ENCODE assay signal across 18 cellular contexts in genomic region chr3:127716334-127716733, GRCh38. TPM values are rescaled to one million over a fixed set of nuclear protein-coding genes. Genes with fewer than 3 reads are reported as not detected.
DNase-seq lines count a peak whose midpoint lies in the region; ATAC-seq and TF ChIP-seq lines count a peak whose summit lies in the region.
"Had no signal": no experiment of that assay in that cellular context is flagged by ENCODE, and none has a peak within 500 bp of the region (broad histone marks: within the 10 kb centered on the region; RNA-seq: fewer than 3 reads in every experiment).

No MANE protein-coding gene starts in this region.

- H3K4me1 ChIP-seq in GM23248 (ENCODE audit: insufficient read depth), result no peaks in the 10 kb centered on the region

- no peak overlapping the region for H3K4me3 Mint-ChIP-seq in CD14-positive monocyte
- peak overlapping the region; percentile 47 for H3K4me3 Mint-ChIP-seq in glutamatergic neuron (ENCODE audit: unreplicated experiment)
- no peak overlapping the region for H3K4me3 Mint-ChIP-seq in mesothelial cell of epicardium
- no peak overlapping the region for H3K4me3 Mint-ChIP-seq in naive thymus-derived CD8-positive, alpha-beta T cell
- H3K4me3 Mint-ChIP-seq: HFFc6 had no signal

- ATAC-seq in naive thymus-derived CD8-positive, alpha-beta T cell, result no peak
- ATAC-seq: Panc1 had no signal

- H3K4me1 Mint-ChIP-seq in CD14-positive monocyte, result peaks cover 12% of the 10 kb centered on the region
- H3K4me1 Mint-ChIP-seq in glutamatergic neuron (ENCODE audit: low read depth, unreplicated experiment), result peaks cover 63% of the 10 kb centered on the region
- peaks cover 31% of the 10 kb centered on the region for H3K4me1 Mint-ChIP-seq in mesothelial cell of epicardium
- no peaks in the 10 kb centered on the region for H3K4me1 Mint-ChIP-seq in naive thymus-derived CD8-positive, alpha-beta T cell

- peaks cover 0 to 8% of the 10 kb centered on the region in 2 donors for H3K36me3 Mint-ChIP-seq in CD14-positive monocyte
- no peaks in the 10 kb centered on the region for H3K36me3 Mint-ChIP-seq in glutamatergic neuron (ENCODE audit: unreplicated experiment)
- no peaks in the 10 kb centered on the region for H3K36me3 Mint-ChIP-seq in mesothelial cell of epicardium
- no peaks in the 10 kb centered on the region for H3K36me3 Mint-ChIP-seq in naive thymus-derived CD8-positive, alpha-beta T cell

- no peaks in the 10 kb centered on the region for H3K9me3 ChIP-seq in GM23248 (ENCODE audit: low read depth)

- TF ChIP-seq CTCF in CD14-positive monocyte (IDR thresholded peaks at IDR 0.05), result no peak
- no peak for TF ChIP-seq CTCF in glutamatergic neuron (IDR thresholded peaks at IDR 0.05; ENCODE audit: partially characterized antibody, unreplicated experiment)
- TF ChIP-seq CTCF in mesothelial cell of epicardium (IDR thresholded peaks at IDR 0.05; ENCODE audit: unreplicated experiment), result no peak

- POLR2A ChIA-PET in naive thymus-derived CD8-positive, alpha-beta T cell (lab: Charles Lee), result no interaction called here

- H3K27me3 Mint-ChIP-seq in CD14-positive monocyte (ENCODE audit: low read depth in 3 of 3) (peaks cover 0 to 2% (median 0%) of the 10 kb centered on the region in 3 donors), glutamatergic neuron (ENCODE audit: unreplicated experiment) (peaks cover 10% of the 10 kb centered on the region), mesothelial cell of epicardium (ENCODE audit: low read depth) (no peaks in the 10 kb centered on the region)
- H3K27me3 Mint-ChIP-seq in naive thymus-derived CD8-positive, alpha-beta T cell, result peaks cover 0 to 5% (median 0%) of the 10 kb centered on the region in 5 donors

- H3K27ac Mint-ChIP-seq in CD14-positive monocyte, result peak overlapping the region in 1 of 7 donors; percentile 26
- peak overlapping the region; percentile 93 for H3K27ac Mint-ChIP-seq in glutamatergic neuron (ENCODE audit: unreplicated experiment)
- H3K27ac Mint-ChIP-seq in mesothelial cell of epicardium, result no peak overlapping the region
- H3K27ac Mint-ChIP-seq in naive thymus-derived CD8-positive, alpha-beta T cell, result no peak overlapping the region
- H3K27ac Mint-ChIP-seq: HFFc6 had no signal

- in situ Hi-C loops in GM23248 (cut with MboI), result no loop called here

- H3F3A ChIP-seq in GM23248 (ENCODE audit: insufficient read depth), result no peaks in the 10 kb centered on the region

- no peaks in the 10 kb centered on the region for H3K9me3 Mint-ChIP-seq in CD14-positive monocyte
- H3K9me3 Mint-ChIP-seq in glutamatergic neuron (ENCODE audit: unreplicated experiment), result peaks cover 16% of the 10 kb centered on the region
- no peaks in the 10 kb centered on the region for H3K9me3 Mint-ChIP-seq in mesothelial cell of epicardium
- no peaks in the 10 kb centered on the region for H3K9me3 Mint-ChIP-seq in naive thymus-derived CD8-positive, alpha-beta T cell
- H3K9me3 Mint-ChIP-seq: HFFc6 had no signal

- peaks cover 7% of the 10 kb centered on the region; the same call in 1 of the 2 replicates for H3K36me3 ChIP-seq in GM23248 (ENCODE audit: low read depth)

- H3K27me3 ChIP-seq in GM23248 (replicated peaks; ENCODE audit: insufficient read depth), result no peaks in the 10 kb centered on the region

- H3K4me3 ChIP-seq in GM23248, result no peak overlapping the region

- H3K79me2 ChIP-seq in GM23248 (ENCODE audit: insufficient read depth), result no peaks in the 10 kb centered on the region

- no peaks in the 10 kb centered on the region for H3K9me2 ChIP-seq in GM23248 (ENCODE audit: insufficient read depth)

- H3K27ac ChIP-seq in GM23248, result no peak overlapping the region
- H3K27ac ChIP-seq: HL-60 had no signal

- intact Hi-C loops in CD14-positive monocyte (cut with micrococcal nuclease), result no loop called here

- H4K20me1 ChIP-seq in GM23248 (ENCODE audit: insufficient read depth), result no peaks in the 10 kb centered on the region

- 61 to 69% methylated on average over 6 of the region's 6 CpGs for WGBS in GM23248 (ENCODE audit: low coverage in 1 of 2, low lambda C conversion rate in 2 of 2, missing lambda C conversion rate in 2 of 2), 2 experiments

- no peak overlapping the region for H3K9ac ChIP-seq in GM23248

- H3K4me2 ChIP-seq in GM23248 (ENCODE audit: unreplicated experiment), result no peak overlapping the region

- DNase-seq in CD14-positive monocyte (ENCODE audit: low spot score) (peak; percentile 22), GM23248 (peak; percentile 23), glutamatergic neuron (peak; percentile 47), retina (peak; percentile 83), AML-193 (lab: John Stamatoyannopoulos, UW) (no peak), mesothelial cell of epicardium (ENCODE audit: low spot score in 2 of 2, unreplicated experiment in 2 of 2) (no peak)
- no peak for DNase-seq in naive thymus-derived CD8-positive, alpha-beta T cell
- DNase-seq: C1 segment of cervical spinal cord, H7, HFFc6, IMR-90, NCI-H1092 treated with DMSO at 0.1 percent for 48 hours, NCI-H146, NCI-H2029 treated with DMSO at 0.1 percent for 48 hours, NCI-H2171, NCI-H446 treated with DMSO at 0.1 percent for 48 hours had no signal

- no peak overlapping the region for H2AFZ ChIP-seq in GM23248

RNA-seq across cellular contexts. Expression of gene ABTB1, which starts 43.6 kb away (rescaled TPM):
- polyA plus RNA-seq in CD14-positive monocyte (100 to 1,000 TPM; 107 to 118 TPM), GM23248 (2016; fragmentation: Nextera tagmentation; extraction: Ambion mirVana) (20.4 and 20.9 TPM in 2 replicates)
- total RNA-seq in GM23248 (2014; rRNA removed; shearing (Covaris generic)), result 7.8 and 8.9 TPM in 2 replicates
- total RNA-seq in glutamatergic neuron (ENCODE audit: unreplicated experiment) (35.0 TPM), mesothelial cell of epicardium (15.9 to 17.1 TPM (median 16.5 TPM) in 3 replicates)
- total RNA-seq in naive thymus-derived CD8-positive, alpha-beta T cell, result 100 to 1,000 TPM; 183 to 187 TPM
- 10 to 100 TPM; 58.6 to 71.9 (median 60.9) TPM for polyA plus RNA-seq in naive thymus-derived CD8-positive, alpha-beta T cell

Comparison
In these comparisons a context has a peak if more than half of its experiments do, and no peak if none do; other contexts are left out.
1. DNase-seq: peak in CD14-positive monocyte (single experiment), GM23248 (single experiment), glutamatergic neuron (single experiment) and retina (single experiment); none in AML-193 (0 of 2), mesothelial cell of epicardium (0 of 2) and naive thymus-derived CD8-positive, alpha-beta T cell (0 of 10).